2 cellular contexts compared by ENCODE assay signal in genomic region chr9:120893917-120894316, GRCh38.
TF ChIP-seq lines count a peak whose summit lies in the region.

No MANE protein-coding gene starts in this region.

TF ChIP-seq in IMR-90, 13 proteins besides CTCF, POLR2A, EP300 and RAD21:
- TF ChIP-seq CHD1 (IDR thresholded peaks at IDR 0.05; ENCODE audit: low read depth, low read length) (no peak), CEBPB (IDR thresholded peaks at IDR 0.05; ENCODE audit: low read depth, low read length) (no peak), MAZ (IDR thresholded peaks at IDR 0.05; ENCODE audit: borderline replicate concordance, low read depth, low read length) (no peak), ELK1 (IDR thresholded peaks at IDR 0.05; ENCODE audit: borderline replicate concordance, low read depth, low read length) (no peak), USF2 (IDR thresholded peaks at IDR 0.05; ENCODE audit: low read depth, low read length) (no peak), MAFK (IDR thresholded peaks at IDR 0.05; ENCODE audit: low read depth, low read length) (no peak), BHLHE40 (IDR thresholded peaks at IDR 0.05; ENCODE audit: low read depth, low read length) (no peak), RCOR1 (IDR thresholded peaks at IDR 0.05; ENCODE audit: insufficient replicate concordance, low read length) (no peak), FOS (IDR thresholded peaks at IDR 0.05; ENCODE audit: low read depth, low read length) (no peak), SMC3 (IDR thresholded peaks at IDR 0.05; ENCODE audit: low read depth, low read length) (no peak), RFX5 (IDR thresholded peaks at IDR 0.05; ENCODE audit: low read depth, low read length) (no peak), MXI1 (IDR thresholded peaks at IDR 0.05; ENCODE audit: borderline replicate concordance, low read depth, low read length) (no peak)

TF ChIP-seq in K562, 482 proteins besides CTCF, POLR2A, EP300 and RAD21:
- TF ChIP-seq KDM5B (IDR thresholded peaks at IDR 0.05; ENCODE audit: insufficient replicate concordance, low read depth, low read length): peak; percentile 39
- TF ChIP-seq COPS2 (conservative IDR thresholded peaks at IDR 0.05): no peak
